In genomic region chr1:226074046-226074445, GRCh38 we compare ENCODE assay signal across 1 cellular context.
TF ChIP-seq lines count a peak whose summit lies in the region.

No MANE protein-coding gene starts in this region.

TF ChIP-seq in WTC11, 78 proteins besides CTCF, POLR2A, EP300 and RAD21 (continued from another document):
- TF ChIP-seq, protein P1, sequence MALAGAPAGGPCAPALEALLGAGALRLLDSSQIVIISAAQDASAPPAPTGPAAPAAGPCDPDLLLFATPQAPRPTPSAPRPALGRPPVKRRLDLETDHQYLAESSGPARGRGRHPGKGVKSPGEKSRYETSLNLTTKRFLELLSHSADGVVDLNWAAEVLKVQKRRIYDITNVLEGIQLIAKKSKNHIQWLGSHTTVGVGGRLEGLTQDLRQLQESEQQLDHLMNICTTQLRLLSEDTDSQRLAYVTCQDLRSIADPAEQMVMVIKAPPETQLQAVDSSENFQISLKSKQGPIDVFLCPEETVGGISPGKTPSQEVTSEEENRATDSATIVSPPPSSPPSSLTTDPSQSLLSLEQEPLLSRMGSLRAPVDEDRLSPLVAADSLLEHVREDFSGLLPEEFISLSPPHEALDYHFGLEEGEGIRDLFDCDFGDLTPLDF (CRISPR knock-in tag; IDR thresholded peaks at IDR 0.05): no peak
- TF ChIP-seq ZNF396 (CRISPR knock-in tag; IDR thresholded peaks at IDR 0.05; ENCODE audit: borderline replicate concordance) (no peak), NR1H2 (CRISPR knock-in tag; IDR thresholded peaks at IDR 0.05) (no peak), ZNF671 (CRISPR knock-in tag; IDR thresholded peaks at IDR 0.05) (no peak)
